ENCODE assay signal across 8 cellular contexts in genomic region chr10:63720072-63720537, GRCh38.
A peak's percentile ranks its signal among the peaks of the same experiment; 100 is the strongest.
DNase-seq lines count a peak whose midpoint lies in the region; ATAC-seq and TF ChIP-seq lines count a peak whose summit lies in the region.

No MANE protein-coding gene starts in this region.

- TF ChIP-seq CTCF in chondrocyte (IDR thresholded peaks at IDR 0.05): peak; percentile 100
- TF ChIP-seq CTCF in lung (IDR thresholded peaks at IDR 0.05; ENCODE audit: control extremely low read depth, extremely low read depth): peak; percentile 84

- no peaks in the 10 kb centered on the region for H3K9me3 ChIP-seq in lung (ENCODE audit: control insufficient read depth in 2 of 2, insufficient read depth in 1 of 2, low read length in 1 of 2)

- peaks cover 7 to 11% (median 8%) of the 10 kb centered on the region in 3 donors for H3K4me1 Mint-ChIP-seq in T-cell
- H3K4me1 Mint-ChIP-seq in chondrocyte (ENCODE audit: low read depth): peaks cover 44% of the 10 kb centered on the region
- H3K4me1 Mint-ChIP-seq in stimulated activated effector memory CD8-positive, alpha-beta T cell treated with anti-CD3 and anti-CD28 coated beads, Interleukin-12 subunit alpha, Interleukin-12 subunit beta, amount 100 ng/mL, for 72 hours: peaks cover 11% of the 10 kb centered on the region

- H3K27me3 Mint-ChIP-seq in T-cell (peaks cover 3 to 8% of the 10 kb centered on the region in 2 donors), chondrocyte (ENCODE audit: low read depth) (no peaks in the 10 kb centered on the region)

- no peaks in the 10 kb centered on the region for H3K27me3 ChIP-seq in lung (ENCODE audit: control insufficient read depth, insufficient read depth)

- DNase-seq in DMS114 treated with DMSO at 0.1 percent for 48 hours (lab: John Stamatoyannopoulos, UW; ENCODE audit: unreplicated experiment) (peak; percentile 36), MV-4-11 (lab: John Stamatoyannopoulos, UW) (peak; percentile 20), T-cell (peak in 28 of 34 experiments; percentile 7 to 60 (median 28)), chondrocyte (ENCODE audit: low spot score) (no peak), lung (ENCODE audit: low spot score) (no peak)
- peak in 1 of 2 donors; percentile 62 for DNase-seq in stimulated activated effector memory CD8-positive, alpha-beta T cell treated with anti-CD3 and anti-CD28 coated beads, Interleukin-12 subunit alpha, Interleukin-12 subunit beta, amount 100 ng/mL, for 72 hours (ENCODE audit: low spot score in 2 of 2)

- no peak overlapping the region for H3K27ac ChIP-seq in lung (ENCODE audit: low read depth in 1 of 2, low read length in 1 of 2)

- peaks cover 0 to 8% of the 10 kb centered on the region in 2 donors for H3K4me1 ChIP-seq in lung (ENCODE audit: control insufficient read depth in 2 of 2, insufficient read depth in 2 of 2, low read length in 2 of 2)

- CTCF ChIA-PET in T-cell (lab: Charles Lee): interaction anchor here (0.6 to 9.3 kb wide), 63 partner anchors 8 to 1958 kb away, joined by 3 to 290 read pairs (median 4); partner anchors contain the start of gene NRBF2 (in 1 of the 2)

- H3K4me3 ChIP-seq in lung: no peak overlapping the region

- H3K9me3 Mint-ChIP-seq in T-cell (no peaks in the 10 kb centered on the region), chondrocyte (ENCODE audit: low read depth) (no peaks in the 10 kb centered on the region)
- no peaks in the 10 kb centered on the region for H3K9me3 Mint-ChIP-seq in stimulated activated effector memory CD8-positive, alpha-beta T cell treated with anti-CD3 and anti-CD28 coated beads, Interleukin-12 subunit alpha, Interleukin-12 subunit beta, amount 100 ng/mL, for 72 hours

- POLR2A ChIA-PET in T-cell (lab: Charles Lee): interaction anchor here (0.5 to 2.0 kb wide), 5 partner anchors 87 to 585 kb away, joined by 3 to 12 read pairs (median 8); no protein-coding TSS in a partner anchor

- H3K36me3 Mint-ChIP-seq in T-cell: no peaks in the 10 kb centered on the region
- no peaks in the 10 kb centered on the region for H3K36me3 Mint-ChIP-seq in chondrocyte (ENCODE audit: low read depth)
- no peaks in the 10 kb centered on the region for H3K36me3 Mint-ChIP-seq in stimulated activated effector memory CD8-positive, alpha-beta T cell treated with anti-CD3 and anti-CD28 coated beads, Interleukin-12 subunit alpha, Interleukin-12 subunit beta, amount 100 ng/mL, for 72 hours

- 2 to 4% methylated on average over 6 of the region's 6 CpGs for WGBS in lung, 2 donors

- ATAC-seq in GM21447 (IDR thresholded peaks at IDR 0.05; ENCODE audit: unreplicated experiment): peak; percentile 54
- peak; percentile 66 to 85 (median 66) for ATAC-seq in T-cell (replicated peaks in 1 of 4)
- peak; percentile 82 for ATAC-seq in lung (ENCODE audit: insufficient read depth, low FRiP score)
- ATAC-seq in stimulated activated effector memory CD8-positive, alpha-beta T cell treated with anti-CD3 and anti-CD28 coated beads, Interleukin-12 subunit alpha, Interleukin-12 subunit beta, amount 100 ng/mL, for 72 hours: peak; percentile 47
- no peak for ATAC-seq in GM21515 (IDR thresholded peaks at IDR 0.05; ENCODE audit: unreplicated experiment)

- no peak overlapping the region for H3K4me3 Mint-ChIP-seq in T-cell
- peak overlapping the region; percentile 59 for H3K4me3 Mint-ChIP-seq in chondrocyte (ENCODE audit: unreplicated experiment)
- H3K4me3 Mint-ChIP-seq in stimulated activated effector memory CD8-positive, alpha-beta T cell treated with anti-CD3 and anti-CD28 coated beads, Interleukin-12 subunit alpha, Interleukin-12 subunit beta, amount 100 ng/mL, for 72 hours: peak overlapping the region; percentile 10

- H3K27ac Mint-ChIP-seq in T-cell (no peak overlapping the region), chondrocyte (ENCODE audit: unreplicated experiment) (no peak overlapping the region)
- H3K27ac Mint-ChIP-seq in stimulated activated effector memory CD8-positive, alpha-beta T cell treated with anti-CD3 and anti-CD28 coated beads, Interleukin-12 subunit alpha, Interleukin-12 subunit beta, amount 100 ng/mL, for 72 hours: no peak overlapping the region

- H3K36me3 ChIP-seq in lung (ENCODE audit: control insufficient read depth in 2 of 2, insufficient read depth in 2 of 2, low read length in 2 of 2): no peaks in the 10 kb centered on the region

Comparison
In these comparisons a context has a peak if more than half of its experiments do, and no peak if none do; other contexts are left out.
1. DNase-seq: peak in DMS114 treated with DMSO at 0.1 percent for 48 hours (single experiment), MV-4-11 (single experiment) and T-cell (28 of 34); none in chondrocyte (single experiment) and lung (single experiment).
2. H3K4me3 Mint-ChIP-seq: peak in chondrocyte (single experiment) and stimulated activated effector memory CD8-positive, alpha-beta T cell treated with anti-CD3 and anti-CD28 coated beads, Interleukin-12 subunit alpha, Interleukin-12 subunit beta, amount 100 ng/mL, for 72 hours (single experiment); none in T-cell (0 of 3).